1 cellular context compared by ENCODE assay signal in genomic region chr14:66015046-66015780, GRCh38.
TF ChIP-seq lines count a peak whose summit lies in the region.

No MANE protein-coding gene starts in this region.

TF ChIP-seq in HEK293, 187 proteins besides CTCF, POLR2A, EP300 and RAD21 (continued from another document):
- TF ChIP-seq PRDM6 (tag by site-specific recombination; IDR thresholded peaks at IDR 0.05) (peak; percentile 46; the same call in 1 of the 2 replicates), TRIM28 (IDR thresholded peaks at IDR 0.05; ENCODE audit: borderline replicate concordance, low read length) (0 out of 2 replicates have a peak, but pooled peaks have one; percentile 59)
TF ChIP-seq in HEK293: peak in this region for 9.
